ENCODE assay signal across 9 cellular contexts in genomic region chr5:170254056-170254455, GRCh38. TPM values are rescaled to one million over a fixed set of nuclear protein-coding genes. Genes with fewer than 3 reads are reported as not detected.
DNase-seq lines count a peak whose midpoint lies in the region; ATAC-seq and TF ChIP-seq lines count a peak whose summit lies in the region.
"Had no signal": no experiment of that assay in that cellular context is flagged by ENCODE, and none has a peak within 500 bp of the region (broad histone marks: within the 10 kb centered on the region; RNA-seq: fewer than 3 reads in every experiment).

No MANE protein-coding gene starts in this region.

- peak overlapping the region; percentile 84 for H3K27ac Mint-ChIP-seq in activated CD4-positive, alpha-beta T cell treated with anti-CD3 and anti-CD28 coated beads, Interleukin-2, amount 10 ng/mL, durations not matched to agents 7 days and 5 days
- no peak overlapping the region for H3K27ac Mint-ChIP-seq in nephron progenitor cell

- TF ChIP-seq CTCF in nephron progenitor cell (IDR thresholded peaks at IDR 0.05) = no peak

- peak; percentile 74 for DNase-seq in activated CD4-positive, alpha-beta T cell treated with anti-CD3 and anti-CD28 coated beads, Interleukin-2, amount 10 ng/mL, durations not matched to agents 7 days and 5 days
- DNase-seq in kidney tubule cell (ENCODE audit: low spot score) = peak; percentile 20
- DNase-seq in nephron progenitor cell = no peak
- DNase-seq in NCI-H2171 treated with DMSO at 0.1 percent for 48 hours (lab: John Stamatoyannopoulos, UW) = no peak
- no peak for DNase-seq in left lobe of liver (ENCODE audit: low spot score)
- DNase-seq in COLO668 (lab: John Stamatoyannopoulos, UW; ENCODE audit: unreplicated experiment) = no peak

- H3K9me3 Mint-ChIP-seq in activated CD4-positive, alpha-beta T cell treated with anti-CD3 and anti-CD28 coated beads, Interleukin-2, amount 10 ng/mL, durations not matched to agents 7 days and 5 days = no peaks in the 10 kb centered on the region
- H3K9me3 Mint-ChIP-seq in nephron progenitor cell = no peaks in the 10 kb centered on the region

- CTCF ChIA-PET in activated CD4-positive, alpha-beta T cell treated with anti-CD3 and anti-CD28 coated beads, Interleukin-2, amount 10 ng/mL, durations not matched to agents 7 days and 5 days (lab: Charles Lee) = no interaction called here

- no peaks in the 10 kb centered on the region for H3K27me3 Mint-ChIP-seq in activated CD4-positive, alpha-beta T cell treated with anti-CD3 and anti-CD28 coated beads, Interleukin-2, amount 10 ng/mL, durations not matched to agents 7 days and 5 days
- peaks cover 25% of the 10 kb centered on the region for H3K27me3 Mint-ChIP-seq in nephron progenitor cell (ENCODE audit: low read depth, poor library complexity)

- H3K4me3 Mint-ChIP-seq in activated CD4-positive, alpha-beta T cell treated with anti-CD3 and anti-CD28 coated beads, Interleukin-2, amount 10 ng/mL, durations not matched to agents 7 days and 5 days = no peak overlapping the region
- no peak overlapping the region for H3K4me3 Mint-ChIP-seq in nephron progenitor cell

- POLR2A ChIA-PET in activated CD4-positive, alpha-beta T cell treated with anti-CD3 and anti-CD28 coated beads, Interleukin-2, amount 10 ng/mL, durations not matched to agents 7 days and 5 days (lab: Charles Lee) = interaction anchor here (0.8 kb wide), 1 partner anchor 10 kb away, joined by 3 read pairs; no protein-coding TSS in a partner anchor

- peaks cover 64% of the 10 kb centered on the region for H3K4me1 Mint-ChIP-seq in activated CD4-positive, alpha-beta T cell treated with anti-CD3 and anti-CD28 coated beads, Interleukin-2, amount 10 ng/mL, durations not matched to agents 7 days and 5 days
- peaks cover 72% of the 10 kb centered on the region for H3K4me1 Mint-ChIP-seq in nephron progenitor cell

- peaks cover 94% of the 10 kb centered on the region for H3K36me3 Mint-ChIP-seq in activated CD4-positive, alpha-beta T cell treated with anti-CD3 and anti-CD28 coated beads, Interleukin-2, amount 10 ng/mL, durations not matched to agents 7 days and 5 days (ENCODE audit: low read depth)
- H3K36me3 Mint-ChIP-seq in nephron progenitor cell (ENCODE audit: low read depth) = no peaks in the 10 kb centered on the region

- ATAC-seq in GM19043 (IDR thresholded peaks at IDR 0.05; ENCODE audit: low read depth, unreplicated experiment) (peak; percentile 95), HG03097 (IDR thresholded peaks at IDR 0.05; ENCODE audit: low FRiP score, unreplicated experiment) (peak; percentile 68), left lobe of liver (no peak)

RNA-seq across cellular contexts. Expression of gene C5orf58, which starts 21.3 kb away (rescaled TPM):
- not detected for total RNA-seq in activated CD4-positive, alpha-beta T cell treated with anti-CD3 and anti-CD28 coated beads, Interleukin-2, amount 10 ng/mL, durations not matched to agents 7 days and 5 days
- total RNA-seq in left lobe of liver = not detected
- total RNA-seq: fibroblast of lung had no signal

RNA-seq across cellular contexts. Expression of gene LCP2, which starts 43.5 kb away (rescaled TPM):
- total RNA-seq in activated CD4-positive, alpha-beta T cell treated with anti-CD3 and anti-CD28 coated beads, Interleukin-2, amount 10 ng/mL, durations not matched to agents 7 days and 5 days = 100 to 1,000 TPM; 285 to 309 TPM
- 7.3 TPM for total RNA-seq in left lobe of liver
- total RNA-seq: fibroblast of lung had no signal

Comparison
In these comparisons a context has a peak if more than half of its experiments do, and no peak if none do; other contexts are left out.
1. DNase-seq: peak in activated CD4-positive, alpha-beta T cell treated with anti-CD3 and anti-CD28 coated beads, Interleukin-2, amount 10 ng/mL, durations not matched to agents 7 days and 5 days (single experiment) and kidney tubule cell (single experiment); none in nephron progenitor cell (single experiment), NCI-H2171 treated with DMSO at 0.1 percent for 48 hours (single experiment), left lobe of liver (single experiment) and COLO668 (single experiment).
2. RNA of gene LCP2, which starts 43.5 kb away (total RNA-seq): 285 to 309 TPM in activated CD4-positive, alpha-beta T cell treated with anti-CD3 and anti-CD28 coated beads, Interleukin-2, amount 10 ng/mL, durations not matched to agents 7 days and 5 days; 7.3 TPM in left lobe of liver (single experiment); every median in the first group is over 10 times any median in the second.